27 cellular contexts compared by ENCODE assay signal in the genomic region with DNA sequence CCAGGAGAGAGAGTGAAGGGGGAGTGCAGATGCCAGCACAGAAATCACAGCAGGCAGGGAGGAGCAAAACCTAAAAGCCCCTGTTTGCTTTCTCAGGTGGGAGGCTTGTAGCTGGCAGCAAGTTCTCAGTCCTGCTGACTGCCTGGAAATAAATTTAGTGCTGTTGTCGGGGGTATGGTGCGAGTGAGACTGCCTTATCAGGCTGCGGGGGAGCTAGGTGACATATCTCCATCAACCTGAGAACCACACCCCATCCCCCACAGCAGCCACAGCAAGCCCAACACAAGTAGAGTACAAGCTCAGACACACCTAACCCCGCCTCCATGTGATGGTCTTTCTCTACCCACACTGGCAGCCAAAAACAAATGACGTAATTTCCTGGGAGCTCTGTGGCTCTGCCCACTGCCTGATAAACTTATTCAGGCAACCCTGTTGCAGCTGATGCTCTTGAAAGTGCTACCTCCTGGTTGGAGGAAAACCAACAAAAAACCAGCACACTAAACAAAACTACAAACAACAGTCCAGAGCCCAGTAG.
DNase-seq lines count a peak whose midpoint lies in the region; ATAC-seq, FAIRE-seq and TF ChIP-seq lines count a peak whose summit lies in the region.
"Had no signal": no experiment of that assay in that cellular context is flagged by ENCODE, and none has a peak within 500 bp of the region (broad histone marks: within the 10 kb centered on the region; RNA-seq: fewer than 3 reads in every experiment).

No MANE protein-coding gene starts in this region.

- no peak overlapping the region for H3K4me3 Mint-ChIP-seq in WTC11

- no peaks in the 10 kb centered on the region for H3K79me2 ChIP-seq in keratinocyte (ENCODE audit: control insufficient read depth, insufficient read depth, low read length)

- FAIRE-seq in keratinocyte (lab: Jason Lieb, UNC) = no peak
- FAIRE-seq: islet of Langerhans, RCC 7860 had no signal

- H3K4me2 ChIP-seq in keratinocyte (ENCODE audit: control insufficient read depth, extremely low read depth, insufficient read depth, low read depth, low read length) = peak overlapping the region; percentile 45

- CTCF ChIA-PET in WTC11 (lab: Charles Lee) = no interaction called here

- H2AFZ ChIP-seq in keratinocyte (ENCODE audit: control insufficient read depth, low read length) = peak overlapping the region; percentile 65

- intact Hi-C loops in sigmoid colon (cut with DNase I) = no loop called here

- H3K4me3 ChIP-seq in GM12865 (ENCODE audit: low read depth, low read length) = no peak overlapping the region
- H3K4me3 ChIP-seq in keratinocyte (ENCODE audit: control insufficient read depth in 2 of 3, extremely low read depth in 1 of 3, insufficient read depth in 2 of 3, low read depth in 1 of 3, low read length in 3 of 3) = peak overlapping the region in 1 of 3 experiments; percentile 20
- H3K4me3 ChIP-seq in sigmoid colon = no peak overlapping the region
- H3K4me3 ChIP-seq: BLaER1 treated with 17β-estradiol and CSF1 and Interleukin-3, amounts not matched to agents 10 nM and 100 nM; HAP-1; left ventricle myocardium inferior; SJCRH30; upper lobe of right lung had no signal

- no peak overlapping the region for H3K27ac Mint-ChIP-seq in WTC11
- H3K27ac Mint-ChIP-seq: activated naive CD4-positive, alpha-beta T cell treated with anti-CD3 and anti-CD28 coated beads, Interleukin-2, amount 50 U/mL, for 72 hours had no signal

- H3K9me3 ChIP-seq in keratinocyte (ENCODE audit: control insufficient read depth, low read depth, low read length) (no peaks in the 10 kb centered on the region), sigmoid colon (no peaks in the 10 kb centered on the region)
- H3K9me3 ChIP-seq: BLaER1 treated with 17β-estradiol and CSF1 and Interleukin-3, amounts not matched to agents 10 nM and 100 nM; HAP-1; SJCRH30; upper lobe of right lung had no signal

- peak; percentile 53 for ATAC-seq in HG03432 (IDR thresholded peaks at IDR 0.05; ENCODE audit: unreplicated experiment)
- peak; percentile 95 for ATAC-seq in WTC11
- ATAC-seq in GM21515 (IDR thresholded peaks at IDR 0.05; ENCODE audit: unreplicated experiment) = no peak
- ATAC-seq: activated naive CD4-positive, alpha-beta T cell treated with anti-CD3 and anti-CD28 coated beads, Interleukin-2, amount 50 U/mL, for 72 hours; stimulated activated naive CD8-positive, alpha-beta T cell treated with anti-CD3 and anti-CD28 coated beads, Interleukin-15, Interleukin-2, amounts not matched to agents 100 U/mL and 50 U/mL, for 24 hours; upper lobe of right lung had no signal

- H3K9me1 ChIP-seq in keratinocyte (ENCODE audit: control insufficient read depth, extremely low read depth, insufficient read depth, low read length) = no peaks in the 10 kb centered on the region

- peaks cover 5% of the 10 kb centered on the region for H3K4me1 Mint-ChIP-seq in WTC11

- no peak overlapping the region for H3K9ac ChIP-seq in keratinocyte (ENCODE audit: control insufficient read depth, extremely low read depth, insufficient read depth, low read length)
- H3K9ac ChIP-seq: BLaER1 treated with 17β-estradiol and CSF1 and Interleukin-3, amounts not matched to agents 10 nM and 100 nM had no signal

- peaks cover 10% of the 10 kb centered on the region for H3K4me1 ChIP-seq in keratinocyte (ENCODE audit: control insufficient read depth, extremely low read depth, insufficient read depth, low read length)
- no peaks in the 10 kb centered on the region for H3K4me1 ChIP-seq in sigmoid colon
- H3K4me1 ChIP-seq: BLaER1 treated with 17β-estradiol and CSF1 and Interleukin-3, amounts not matched to agents 10 nM and 100 nM; HAP-1; left ventricle myocardium inferior; SJCRH30; upper lobe of right lung had no signal

- H3K9me3 Mint-ChIP-seq in WTC11 = peaks cover 21% of the 10 kb centered on the region

- no peaks in the 10 kb centered on the region for H4K20me1 ChIP-seq in keratinocyte (ENCODE audit: control insufficient read depth, extremely low read depth, insufficient read depth, low read length)
- H4K20me1 ChIP-seq: BLaER1 treated with 17β-estradiol and CSF1 and Interleukin-3, amounts not matched to agents 10 nM and 100 nM had no signal

- H3K27me3 ChIP-seq in keratinocyte (ENCODE audit: control insufficient read depth, extremely low read depth, insufficient read depth, low read length) = no peaks in the 10 kb centered on the region
- H3K27me3 ChIP-seq in sigmoid colon = no peaks in the 10 kb centered on the region
- H3K27me3 ChIP-seq: BLaER1 treated with 17β-estradiol and CSF1 and Interleukin-3, amounts not matched to agents 10 nM and 100 nM; SJCRH30; upper lobe of right lung had no signal

- no peak for TF ChIP-seq EP300 in sigmoid colon (IDR thresholded peaks at IDR 0.05)

- no peak overlapping the region for H3K27ac ChIP-seq in keratinocyte (ENCODE audit: control insufficient read depth, insufficient read depth, low read length)
- no peak overlapping the region for H3K27ac ChIP-seq in sigmoid colon
- H3K27ac ChIP-seq: BLaER1 treated with 17β-estradiol and CSF1 and Interleukin-3, amounts not matched to agents 10 nM and 100 nM; left ventricle myocardium inferior; SJCRH30; upper lobe of right lung; VCaP had no signal

- no peaks in the 10 kb centered on the region; the same call in 1 of the 2 replicates for H3K36me3 Mint-ChIP-seq in WTC11

- no peak for TF ChIP-seq POLR2A in sigmoid colon (IDR thresholded peaks at IDR 0.05)

- POLR2A ChIA-PET in WTC11 (lab: Charles Lee) = interaction anchor here (0.5 kb wide), 1 partner anchor 155 kb away, joined by 3 read pairs; no protein-coding TSS in a partner anchor

- TF ChIP-seq CTCF in GM12865 (IDR thresholded peaks at IDR 0.05; ENCODE audit: insufficient read depth, low read depth, low read length, missing control alignments) (no peak), WTC11 (IDR thresholded peaks at IDR 0.05) (no peak), keratinocyte (optimal IDR thresholded peaks at IDR 0.05 in 1 of 3, IDR thresholded peaks at IDR 0.05 in 1 of 3, conservative IDR thresholded peaks at IDR 0.05 in 1 of 3; ENCODE audit: extremely low read depth in 1 of 3, insufficient read depth in 2 of 3, low read length in 3 of 3) (no peak), sigmoid colon (IDR thresholded peaks at IDR 0.05) (no peak)

- H3K27me3 Mint-ChIP-seq in WTC11 (ENCODE audit: low read depth) = no peaks in the 10 kb centered on the region

- DNase-seq in GM12865 (ENCODE audit: low read depth) = peak; percentile 4
- DNase-seq in WTC11 (ENCODE audit: low spot score) = peak; percentile 19
- DNase-seq in keratinocyte (ENCODE audit: low read depth, low spot score) = peak; percentile 38
- no peak for DNase-seq in activated CD4-positive, alpha-beta T cell treated with anti-CD3 and anti-CD28 coated beads for 4 hours
- DNase-seq in sigmoid colon = no peak
- DNase-seq: activated CD4-positive, alpha-beta T cell treated with anti-CD3 and anti-CD28 coated beads for 48 hours; activated effector memory CD4-positive, alpha-beta T cell treated with Interleukin-2 at 50 U/mL for 16 hours; activated T-cell treated with anti-CD3 and anti-CD28 coated beads, Interleukin-2, amount 50 U/mL, for 1 hour; amygdala; Kasumi-1; left ventricle myocardium inferior; NCI-H1694 treated with DMSO at 0.1 percent for 48 hours; NCI-H2171; NCI-H526; stimulated activated CD4-positive, alpha-beta T cell treated with anti-CD3 and anti-CD28 coated beads, Interleukin-1b, Interleukin-23, amount 100 ng/mL, for 48 hours; stimulated activated naive CD8-positive, alpha-beta T cell treated with anti-CD3 and anti-CD28 coated beads, Interleukin-15, Interleukin-2, amounts not matched to agents 100 U/mL and 50 U/mL, for 24 hours; T1000; upper lobe of right lung had no signal

- H3K36me3 ChIP-seq in keratinocyte (ENCODE audit: control insufficient read depth in 2 of 2, extremely low read depth in 1 of 2, insufficient read depth in 2 of 2, low read length in 2 of 2) = no peaks in the 10 kb centered on the region
- no peaks in the 10 kb centered on the region for H3K36me3 ChIP-seq in sigmoid colon
- H3K36me3 ChIP-seq: BLaER1 treated with 17β-estradiol and CSF1 and Interleukin-3, amounts not matched to agents 10 nM and 100 nM; HAP-1; left ventricle myocardium inferior; SJCRH30; upper lobe of right lung had no signal

- dilution Hi-C loops in keratinocyte (cut with MboI; ENCODE audit: extremely low pct_ligation_motif_present, low sequenced_read_pairs) = no loop called here

- 57 to 75% methylated on average over 5 of the region's 5 CpGs for WGBS in sigmoid colon, 2 donors

TF ChIP-seq in WTC11, 78 proteins besides CTCF, POLR2A, EP300 and RAD21 (continues in another document):
- TF ChIP-seq, protein P1, sequence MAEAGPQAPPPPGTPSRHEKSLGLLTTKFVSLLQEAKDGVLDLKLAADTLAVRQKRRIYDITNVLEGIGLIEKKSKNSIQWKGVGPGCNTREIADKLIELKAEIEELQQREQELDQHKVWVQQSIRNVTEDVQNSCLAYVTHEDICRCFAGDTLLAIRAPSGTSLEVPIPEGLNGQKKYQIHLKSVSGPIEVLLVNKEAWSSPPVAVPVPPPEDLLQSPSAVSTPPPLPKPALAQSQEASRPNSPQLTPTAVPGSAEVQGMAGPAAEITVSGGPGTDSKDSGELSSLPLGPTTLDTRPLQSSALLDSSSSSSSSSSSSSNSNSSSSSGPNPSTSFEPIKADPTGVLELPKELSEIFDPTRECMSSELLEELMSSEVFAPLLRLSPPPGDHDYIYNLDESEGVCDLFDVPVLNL (CRISPR knock-in tag; IDR thresholded peaks at IDR 0.05; ENCODE audit: borderline replicate concordance, low read depth) = no peak
- TF ChIP-seq, protein P2, sequence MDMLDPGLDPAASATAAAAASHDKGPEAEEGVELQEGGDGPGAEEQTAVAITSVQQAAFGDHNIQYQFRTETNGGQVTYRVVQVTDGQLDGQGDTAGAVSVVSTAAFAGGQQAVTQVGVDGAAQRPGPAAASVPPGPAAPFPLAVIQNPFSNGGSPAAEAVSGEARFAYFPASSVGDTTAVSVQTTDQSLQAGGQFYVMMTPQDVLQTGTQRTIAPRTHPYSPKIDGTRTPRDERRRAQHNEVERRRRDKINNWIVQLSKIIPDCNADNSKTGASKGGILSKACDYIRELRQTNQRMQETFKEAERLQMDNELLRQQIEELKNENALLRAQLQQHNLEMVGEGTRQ (CRISPR knock-in tag; IDR thresholded peaks at IDR 0.05) = no peak
- no peak for TF ChIP-seq FOXJ3 (CRISPR knock-in tag; IDR thresholded peaks at IDR 0.05; ENCODE audit: borderline replicate concordance)

Comparison
In these comparisons a context has a peak if more than half of its experiments do, and no peak if none do; other contexts are left out.
1. DNase-seq: peak in GM12865 (single experiment), WTC11 (single experiment) and keratinocyte (single experiment); none in activated CD4-positive, alpha-beta T cell treated with anti-CD3 and anti-CD28 coated beads for 4 hours (0 of 2) and sigmoid colon (single experiment).